20 cellular contexts compared by ENCODE assay signal in the genomic region with DNA sequence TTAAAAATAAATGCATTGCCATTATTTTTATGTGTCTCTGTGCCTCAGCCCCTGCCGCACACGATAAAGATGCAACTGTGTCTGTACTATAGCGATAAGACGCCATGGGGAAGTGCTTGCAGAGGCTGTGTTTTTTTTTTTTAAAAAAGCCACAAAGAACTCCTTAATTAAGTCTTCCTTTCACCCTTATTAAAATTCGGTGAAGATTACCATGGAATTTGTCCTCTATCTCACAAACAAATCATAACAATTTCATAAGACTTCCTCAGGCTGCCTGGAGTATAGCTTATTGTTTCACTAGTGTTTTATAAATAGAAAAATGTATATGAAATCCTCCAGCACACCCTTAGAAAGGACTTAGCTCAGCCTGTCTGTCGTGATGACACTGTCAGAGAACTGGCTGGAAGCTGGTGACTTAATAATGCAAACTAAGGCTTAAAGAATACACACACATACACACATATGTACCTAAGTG.
"Had no signal": no experiment of that assay in that cellular context is flagged by ENCODE, and none has a peak within 500 bp of the region (broad histone marks: within the 10 kb centered on the region; RNA-seq: fewer than 3 reads in every experiment).

No MANE protein-coding gene starts in this region.

- H3K4me3 ChIP-seq: adrenal gland, breast epithelium, coronary artery, psoas muscle, tibial nerve, uterus had no signal

- H3K9me3 ChIP-seq: adrenal gland, breast epithelium, psoas muscle, tibial nerve, uterus had no signal

- H3K27ac Mint-ChIP-seq: stimulated activated naive CD8-positive, alpha-beta T cell treated with anti-CD3 and anti-CD28 coated beads, Interleukin-15, Interleukin-2, amounts not matched to agents 100 ng/mL and 50 ng/mL, for 24 hours; T-helper 2 cell treated with Interferon-gamma antibody and Interleukin-4, amounts not matched to agents 5 μg/mL and 100 μg/mL, for 36 hours had no signal

- H3K27me3 Mint-ChIP-seq: stimulated activated naive CD8-positive, alpha-beta T cell treated with anti-CD3 and anti-CD28 coated beads, Interleukin-15, Interleukin-2, amounts not matched to agents 100 ng/mL and 50 ng/mL, for 24 hours had no signal

- H3K4me3 Mint-ChIP-seq: neural crest cell; stimulated activated naive CD8-positive, alpha-beta T cell treated with anti-CD3 and anti-CD28 coated beads, Interleukin-15, Interleukin-2, amounts not matched to agents 100 ng/mL and 50 ng/mL, for 24 hours; T-helper 2 cell treated with Interferon-gamma antibody and Interleukin-4, amounts not matched to agents 5 μg/mL and 100 μg/mL, for 36 hours had no signal

- DNase-seq: activated CD4-positive, alpha-beta T cell treated with anti-CD3 and anti-CD28 coated beads, Interleukin-2, amount 50 U/mL, for 48 hours; activated naive CD4-positive, alpha-beta T cell treated with Interleukin-2 at 50 U/mL for 16 hours; activated T-cell treated with anti-CD3 and anti-CD28 coated beads for 4 hours; adrenal gland; foreskin melanocyte; glutamatergic neuron; kidney; midbrain; psoas muscle; right cardiac atrium; stimulated activated CD4-positive, alpha-beta T cell treated with anti-CD3 and anti-CD28 coated beads, Interleukin-2, amount 100 ng/mL, for 24 hours; uterus had no signal

- H3K4me1 Mint-ChIP-seq: neural crest cell had no signal

- H3K4me1 ChIP-seq: adrenal gland, breast epithelium, psoas muscle, tibial nerve, uterus had no signal

- H3K9me3 Mint-ChIP-seq: neural crest cell; T-helper 2 cell treated with Interferon-gamma antibody and Interleukin-4, amounts not matched to agents 5 μg/mL and 100 μg/mL, for 36 hours had no signal

- H3K27me3 ChIP-seq: adrenal gland, breast epithelium, tibial nerve, uterus had no signal

- H3K27ac ChIP-seq: adrenal gland, breast epithelium, coronary artery, psoas muscle, tibial nerve, uterus, VCaP had no signal

- ATAC-seq: left lobe of liver, psoas muscle, right cardiac atrium had no signal

- H3K36me3 ChIP-seq: adrenal gland, breast epithelium, tibial nerve had no signal
